Comparison of ENCODE assay signal across 12 cellular contexts in the genomic region with DNA sequence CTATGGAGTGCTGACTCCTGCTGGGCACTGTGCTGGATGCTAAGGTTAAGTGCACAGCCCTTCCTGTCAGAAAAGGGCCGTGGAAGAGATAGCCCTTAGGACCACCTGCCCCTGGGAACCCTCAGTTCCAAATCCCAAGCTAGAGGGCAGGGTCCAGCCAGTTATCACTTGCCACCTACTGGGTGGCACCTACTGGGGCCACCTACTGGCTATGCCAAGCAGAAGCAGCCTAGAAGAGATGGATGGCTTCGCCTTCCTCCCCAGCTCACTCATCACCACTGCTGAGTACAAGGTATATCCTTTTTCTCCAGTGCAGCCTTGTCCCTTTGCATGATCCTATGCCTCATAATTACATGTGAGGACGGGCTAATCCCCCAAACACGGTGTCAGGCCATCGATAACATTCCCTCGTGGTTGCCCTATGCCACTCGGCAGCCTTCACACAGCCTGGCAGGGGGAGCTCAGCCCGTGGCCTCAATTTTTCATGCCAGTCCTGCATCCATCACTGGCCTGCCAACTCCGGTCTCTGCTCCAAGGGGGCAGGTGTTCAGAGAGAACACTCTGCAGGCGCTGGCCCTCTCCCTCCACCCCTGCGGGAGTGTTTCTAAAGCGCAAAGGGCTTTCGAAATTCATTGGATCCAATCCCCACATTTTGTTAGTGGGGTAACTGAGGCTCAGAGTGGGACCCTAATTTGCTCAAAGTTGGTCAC. TPM values are rescaled to one million over a fixed set of nuclear protein-coding genes. Genes with fewer than 3 reads are reported as not detected.
DNase-seq lines count a peak whose midpoint lies in the region; ATAC-seq, FAIRE-seq and TF ChIP-seq lines count a peak whose summit lies in the region.
"Had no signal": no experiment of that assay in that cellular context is flagged by ENCODE, and none has a peak within 500 bp of the region (broad histone marks: within the 10 kb centered on the region; RNA-seq: fewer than 3 reads in every experiment).

No MANE protein-coding gene starts in this region.

- H3K4me3 ChIP-seq in GM12878 (no peak overlapping the region), psoas muscle (no peak overlapping the region), ovary (no peak overlapping the region)
- H3K4me3 ChIP-seq: BLaER1, coronary artery, SJSA1 had no signal

- H3K27ac ChIP-seq in GM12878 (ENCODE audit: control insufficient read depth, insufficient read depth) (no peak overlapping the region), psoas muscle (no peak overlapping the region), ovary (no peak overlapping the region)
- H3K27ac ChIP-seq: BLaER1, coronary artery, SJSA1 had no signal

- no peak overlapping the region for H2AFZ ChIP-seq in GM12878 (ENCODE audit: control insufficient read depth, low read depth, low read length)

- RAD21 ChIA-PET in GM12878 (lab: Charles Lee; ENCODE audit: unreplicated experiment), result no interaction called here

- no peak overlapping the region for H3K9ac ChIP-seq in GM12878 (ENCODE audit: control insufficient read depth, insufficient read depth, low read length)
- H3K9ac ChIP-seq: BLaER1 had no signal

- no TSS peak for BruUV-seq in GM12878 (replicated peaks; lab: Mats Ljungman, UMichigan)

- CTCF ChIA-PET in GM12878 (lab: Yijun Ruan, JAX), result interaction anchor here (1.1 to 1.3 kb wide), 2 partner anchors 18 to 59 kb away, joined by 3 to 4 read pairs; no protein-coding TSS in a partner anchor

- no peaks in the 10 kb centered on the region for H3K79me2 ChIP-seq in GM12878 (ENCODE audit: control insufficient read depth, insufficient read depth, low read length)

- FAIRE-seq in HTR-8/SVneo (lab: Jason Lieb, UNC), result peak; percentile 28
- no peak for FAIRE-seq in GM12878 (lab: Jason Lieb, UNC)

- SMC1A ChIA-PET in GM12878 (lab: Charles Lee; ENCODE audit: uncharacterized antibody, unreplicated experiment), result no interaction called here

- ATAC-seq in GM12878 (peak; percentile 76), psoas muscle (peak in 1 of 4 donors; percentile 57), GM19328 (IDR thresholded peaks at IDR 0.05; ENCODE audit: unreplicated experiment) (no peak)

- 42% methylated on average over 13 of the region's 13 CpGs for WGBS in GM12878 (ENCODE audit: insufficient coverage, insufficient replicate concordance, low lambda C conversion rate, missing lambda C conversion rate)
- 40 to 43% (median 41%) methylated on average over 13 of the region's 13 CpGs for whole genome bisulfite sequencing in psoas muscle, 3 donors
- WGBS in ovary, 3 donors, result 86 to 89% (median 88%) methylated on average over 13 of the region's 13 CpGs

- H3K27me3 ChIP-seq in GM12878 (replicated peaks in 1 of 2; ENCODE audit: control insufficient read depth in 2 of 2, insufficient read depth in 2 of 2, low read length in 1 of 2) (no peaks in the 10 kb centered on the region; a peak in 2 of 4 replicates), psoas muscle (ENCODE audit: insufficient read depth in 3 of 3, low read length in 2 of 3) (peaks cover 0 to 46% (median 12%) of the 10 kb centered on the region in 3 donors), ovary (no peaks in the 10 kb centered on the region)
- H3K27me3 ChIP-seq: BLaER1 had no signal

- no peak for TF ChIP-seq EP300 in GM12878 (IDR thresholded peaks at IDR 0.05; ENCODE audit: borderline replicate concordance in 1 of 2, control insufficient read depth in 1 of 2, low read depth in 2 of 2, low read length in 2 of 2)
- TF ChIP-seq EP300 in ovary (IDR thresholded peaks at IDR 0.05), result no peak

- no peak overlapping the region for H3K4me2 ChIP-seq in GM12878 (ENCODE audit: control insufficient read depth, insufficient read depth)
- H3K4me2 ChIP-seq: BLaER1 had no signal

- no peaks in the 10 kb centered on the region for H3K36me3 ChIP-seq in GM12878 (ENCODE audit: control insufficient read depth in 2 of 2, insufficient read depth in 2 of 2, low read length in 1 of 2)
- no peaks in the 10 kb centered on the region for H3K36me3 ChIP-seq in psoas muscle (ENCODE audit: insufficient read depth in 1 of 2, low read depth in 1 of 2)
- H3K36me3 ChIP-seq in ovary, result no peaks in the 10 kb centered on the region
- H3K36me3 ChIP-seq: BLaER1, SJSA1 had no signal

- H4K20me1 ChIP-seq in GM12878 (ENCODE audit: control insufficient read depth, insufficient read depth), result no peaks in the 10 kb centered on the region

- in situ Hi-C loops in GM12878 (cut with MboI), result no loop called here

- H3K9me3 ChIP-seq in GM12878 (replicated peaks; ENCODE audit: control insufficient read depth, insufficient read depth, low read length), result no peaks in the 10 kb centered on the region
- H3K9me3 ChIP-seq in psoas muscle, result no peaks in the 10 kb centered on the region
- no peaks in the 10 kb centered on the region for H3K9me3 ChIP-seq in ovary
- H3K9me3 ChIP-seq: BLaER1, SJSA1 had no signal

- TF ChIP-seq CTCF in GM12878 (IDR thresholded peaks at IDR 0.05 in 2 of 3, conservative IDR thresholded peaks at IDR 0.05 in 1 of 3; ENCODE audit: control insufficient read depth in 2 of 3, extremely low read depth in 1 of 3, insufficient read depth in 1 of 3, low read depth in 3 of 3, low read length in 3 of 3), result peak in 2 of 3 experiments; percentile 35 to 52; a peak in 2 of 6 replicates
- peak; percentile 5 for TF ChIP-seq CTCF in psoas muscle (IDR thresholded peaks at IDR 0.05)
- no peak for TF ChIP-seq CTCF in ovary (IDR thresholded peaks at IDR 0.05)

- intact Hi-C loops in GM12878 (cut with micrococcal nuclease; ENCODE audit: unreplicated experiment), result no loop called here
- intact Hi-C loops in psoas muscle (cut with DNase I), result no loop called here
- intact Hi-C loops in ovary (cut with DNase I), result no loop called here

- peak; percentile 29 for DNase-seq in SIG-M5 treated with dmso at 0.1 percent for 504 hours (lab: John Stamatoyannopoulos, UW; ENCODE audit: unreplicated experiment)
- DNase-seq in SIG-M5 (lab: John Stamatoyannopoulos, UW), result no peak
- no peak for DNase-seq in HTR-8/SVneo (ENCODE audit: insufficient read length, low spot score)
- DNase-seq in GM12878 (ENCODE audit: low read depth, low spot score), result no peak
- no peak for DNase-seq in psoas muscle
- no peak for DNase-seq in NCI-H1105 treated with DMSO at 0.1 percent for 48 hours (lab: John Stamatoyannopoulos, UW)
- DNase-seq in ovary, result no peak
- DNase-seq: activated CD8-positive, alpha-beta memory T cell treated with anti-CD3 and anti-CD28 coated beads, Interleukin-2, amount 50 U/mL, for 48 hours had no signal

- POLR2A ChIA-PET in GM12878 (lab: Charles Lee), result no interaction called here

- TF ChIP-seq POLR2A in GM12878 (IDR thresholded peaks at IDR 0.05; ENCODE audit: low read depth, low read length) (no peak), ovary (IDR thresholded peaks at IDR 0.05) (no peak)

- no peaks in the 10 kb centered on the region for H3K4me1 ChIP-seq in GM12878 (ENCODE audit: control insufficient read depth, insufficient read depth, low read length)
- no peaks in the 10 kb centered on the region for H3K4me1 ChIP-seq in psoas muscle
- no peaks in the 10 kb centered on the region for H3K4me1 ChIP-seq in ovary (ENCODE audit: insufficient read depth)
- H3K4me1 ChIP-seq: BLaER1, SJSA1 had no signal

- TF ChIP-seq RAD21 in GM12878 (IDR thresholded peaks at IDR 0.05; ENCODE audit: insufficient read depth, low read depth, low read length), result no peak

TF ChIP-seq in GM12878, 131 proteins besides CTCF, POLR2A, EP300 and RAD21:
- TF ChIP-seq SMC3 (IDR thresholded peaks at IDR 0.05; ENCODE audit: borderline replicate concordance, low read length) (peak; percentile 30; the same call in 1 of the 2 replicates), SIN3A (IDR thresholded peaks at IDR 0.05; ENCODE audit: low read depth, low read length) (no peak)
TF ChIP-seq in GM12878: peak in this region for 1.

RNA-seq across cellular contexts. Expression of a gene that starts 49.0 kb away (rescaled TPM):
- total RNA-seq in GM12878 (2013; cell fraction: nucleolus; rRNA removed), result not detected in 2 replicates
- not detected in 2 replicates for total RNA-seq in GM12878 (2014; rRNA removed)
- not detected in 2 replicates for total RNA-seq in GM12878 (2014; rRNA removed; fragmentation: Illumina TruSeq; extraction: Trizol)
- total RNA-seq in GM12878 (2021), result not detected in 2 replicates
- polyA plus RNA-seq in GM12878 (2011; ENCODE audit: low read depth), result not detected
- not detected in 2 replicates for polyA plus RNA-seq in GM12878 (2011; rRNA removed)
- polyA plus RNA-seq in GM12878 (2011; cell fraction: cytosol; rRNA removed), result not detected in 2 replicates
- polyA plus RNA-seq in GM12878 (2011; cell fraction: nucleus; rRNA removed), result not detected in 2 replicates
- not detected in 2 replicates for polyA plus RNA-seq in GM12878 (2012)
- not detected in 2 replicates for polyA plus RNA-seq in GM12878 (2014; fragmentation: Illumina TruSeq; extraction: Trizol)
- not detected for polyA plus RNA-seq in GM12878 (2014; fragmentation: Nextera tagmentation; extraction: Ambion mirVana)
- polyA plus RNA-seq in GM12878 (2014; rRNA removed), result not detected in 2 replicates
- not detected for polyA plus RNA-seq in GM12878 (2016; fragmentation: Nextera tagmentation; extraction: Ambion mirVana)
- polyA minus RNA-seq in GM12878 (2011; rRNA and poly(A)+ RNA removed), result not detected in 2 replicates
- not detected in 2 replicates for polyA minus RNA-seq in GM12878 (2011; cell fraction: cytosol; rRNA and poly(A)+ RNA removed)
- polyA minus RNA-seq in GM12878 (2011; cell fraction: nucleus; rRNA and poly(A)+ RNA removed), result not detected in 2 replicates
- under 1 TPM in 1 of 4 donors, not detected in 3; 0.02 TPM for total RNA-seq in psoas muscle
- under 1 TPM in 1 of 3 donors, not detected in 2; 0.01 TPM for polyA plus RNA-seq in psoas muscle
- 1 to 10 TPM in 2 of 7 donors, under 1 TPM in 4, not detected in 1; 0.34 to 5.5 (median 0.80) TPM for total RNA-seq in ovary
- under 1 TPM; 0.39 to 0.52 TPM for polyA plus RNA-seq in ovary
- total RNA-seq: SJSA1 had no signal

Comparison
In these comparisons a context has a peak if more than half of its experiments do, and no peak if none do; other contexts are left out.
1. CTCF ChIP-seq: peak in GM12878 (2 of 3) and psoas muscle (single experiment); none in ovary (0 of 3).